ENCODE assay signal across 1 cellular context in genomic region chr10:72215611-72216549, GRCh38.
TF ChIP-seq lines count a peak whose summit lies in the region.

Gene ANAPC16 (plus strand): TSS chr10:72216012. CDS start chr10:72223915, 7,903 bp downstream.
Gene ASCC1 (minus strand): TSS chr10:72216276. CDS start chr10:72213298, 2,978 bp downstream.

TF ChIP-seq in K562, 482 proteins besides CTCF, POLR2A, EP300 and RAD21 (continued from another document and continues in another):
- TF ChIP-seq ZBTB11 (CRISPR knock-in tag; IDR thresholded peaks at IDR 0.05) (peak in 1 of 3 experiments; percentile 58; a peak in 1 of 6 replicates), ZNF316 (IDR thresholded peaks at IDR 0.05) (no peak; the same call in 1 of the 2 replicates), SP2 (IDR thresholded peaks at IDR 0.05; ENCODE audit: extremely low read depth, low read depth, low read length, poor library complexity, severe bottlenecking) (no peak), BACH1 (tag; IDR thresholded peaks at IDR 0.05) (no peak), FOXM1 (IDR thresholded peaks at IDR 0.05; ENCODE audit: low read depth) (no peak), FOXM1 (CRISPR knock-in tag; IDR thresholded peaks at IDR 0.05; ENCODE audit: low read depth) (0 out of 2 replicates have a peak, but pooled peaks have one; percentile 76), NR2C1 (IDR thresholded peaks at IDR 0.05) (no peak), NR2C1 (tag; IDR thresholded peaks at IDR 0.05) (no peak), SIRT6 (IDR thresholded peaks at IDR 0.05; ENCODE audit: low read depth, low read length) (no peak), ZNF174 (CRISPR knock-in tag; IDR thresholded peaks at IDR 0.05) (no peak), ESRRA (IDR thresholded peaks at IDR 0.05; ENCODE audit: borderline replicate concordance, low read depth) (peak; percentile 74), FOXJ3 (CRISPR knock-in tag; IDR thresholded peaks at IDR 0.05) (no peak), HMBOX1 (IDR thresholded peaks at IDR 0.05) (no peak; the same call in 1 of the 2 replicates), ZNF263 (CRISPR knock-in tag; IDR thresholded peaks at IDR 0.05; ENCODE audit: borderline replicate concordance) (peak; percentile 69; the same call in 1 of the 2 replicates), DDX20 (tag; IDR thresholded peaks at IDR 0.05; ENCODE audit: low read depth) (no peak), NFRKB (IDR thresholded peaks at IDR 0.05; ENCODE audit: low read depth) (peak; percentile 54; the same call in 1 of the 2 replicates), TAL1 (IDR thresholded peaks at IDR 0.05) (no peak), ZNF655 (CRISPR knock-in tag; IDR thresholded peaks at IDR 0.05) (no peak), EZH2 (IDR thresholded peaks at IDR 0.05; ENCODE audit: borderline replicate concordance, low read depth, low read length) (no peak), MED1 (CRISPR knock-in tag; IDR thresholded peaks at IDR 0.05; ENCODE audit: borderline replicate concordance) (no peak), YBX1 (IDR thresholded peaks at IDR 0.05) (no peak), NFXL1 (CRISPR knock-in tag; IDR thresholded peaks at IDR 0.05) (0 out of 2 replicates have a peak, but pooled peaks have one; percentile 37), PKNOX1 (IDR thresholded peaks at IDR 0.05) (peak; percentile 49; the same call in 1 of the 2 replicates), KLF1 (tag; IDR thresholded peaks at IDR 0.05) (0 out of 2 replicates have a peak, but pooled peaks have one; percentile 49), ZNF124 (CRISPR knock-in tag; IDR thresholded peaks at IDR 0.05) (no peak), ZNF253 (CRISPR knock-in tag; conservative IDR thresholded peaks at IDR 0.05) (no peak), SREBF1 (IDR thresholded peaks at IDR 0.05; ENCODE audit: borderline replicate concordance, low read depth, low read length) (0 out of 2 replicates have a peak, but pooled peaks have one; percentile 31), ZNF436 (CRISPR knock-in tag; IDR thresholded peaks at IDR 0.05) (no peak; the same call in 1 of the 2 replicates), ZNF280A (IDR thresholded peaks at IDR 0.05; ENCODE audit: low read depth, partially characterized antibody) (no peak), NFIC (IDR thresholded peaks at IDR 0.05) (peak; percentile 77), ZNF280B (CRISPR knock-in tag; IDR thresholded peaks at IDR 0.05) (no peak), ZNF407 (IDR thresholded peaks at IDR 0.05; ENCODE audit: low read depth) (no peak), HINFP (tag; conservative IDR thresholded peaks at IDR 0.05; ENCODE audit: low read depth) (no peak), MCM2 (IDR thresholded peaks at IDR 0.05; ENCODE audit: low read depth) (no peak)
